ENCODE assay signal across 37 cellular contexts in the genomic region with DNA sequence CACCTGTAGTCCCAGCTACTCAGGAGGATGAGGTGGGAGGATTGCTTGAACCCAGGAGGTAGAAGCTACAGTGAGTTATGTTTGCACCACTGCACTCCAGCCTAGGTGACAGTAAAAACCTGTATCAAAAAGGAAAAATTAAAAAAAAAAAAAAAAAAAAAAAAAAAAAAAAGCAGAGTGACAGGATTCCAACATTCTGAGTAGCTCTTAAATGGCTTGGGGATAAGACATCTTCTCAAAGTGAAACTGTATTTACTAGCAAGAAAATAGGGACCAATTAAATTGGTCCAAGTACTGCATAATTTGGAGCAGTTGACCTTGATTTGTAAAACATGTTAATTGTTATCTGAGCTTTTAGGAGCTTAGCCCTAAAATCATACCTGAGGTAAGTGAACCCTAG.
"Had no signal": no experiment of that assay in that cellular context is flagged by ENCODE, and none has a peak within 500 bp of the region (broad histone marks: within the 10 kb centered on the region; RNA-seq: fewer than 3 reads in every experiment).

No MANE protein-coding gene starts in this region.

- H3K4me1 ChIP-seq: adrenal gland had no signal

- ATAC-seq: activated CD4-positive, alpha-beta T cell treated with anti-CD3 and anti-CD28 coated beads for 36 hours; activated CD4-positive, CD25-positive, alpha-beta regulatory T cell treated with anti-CD3 and anti-CD28 coated beads, Interleukin-2, amount 50 U/mL, for 24 hours; activated CD8-positive, alpha-beta memory T cell treated with anti-CD3 and anti-CD28 coated beads, Interleukin-2, amount 10 ng/mL, durations not matched to agents 7 days and 5 days; activated CD8-positive, alpha-beta T cell treated with anti-CD3 and anti-CD28 coated beads, Interleukin-2, amount 10 ng/mL, durations not matched to agents 7 days and 5 days; activated naive CD4-positive, alpha-beta T cell treated with anti-CD3 and anti-CD28 coated beads, Interleukin-2, amount 50 U/mL, for 72 hours; body of pancreas; WTC11 had no signal

- H3K27me3 Mint-ChIP-seq: activated CD4-positive, alpha-beta memory T cell treated with anti-CD3 and anti-CD28 coated beads, Interleukin-2, amount 10 ng/mL, durations not matched to agents 7 days and 5 days; activated CD4-positive, alpha-beta T cell treated with anti-CD3 and anti-CD28 coated beads for 36 hours; activated CD4-positive, alpha-beta T cell treated with anti-CD3 and anti-CD28 coated beads, Interleukin-2, amount 10 ng/mL, durations not matched to agents 7 days and 5 days; activated naive CD8-positive, alpha-beta T cell treated with anti-CD3 and anti-CD28 coated beads for 36 hours; activated T-cell treated with anti-CD3 and anti-CD28 coated beads, Interleukin-2, amount 50 U/mL, for 24 hours had no signal

- H3K9me3 ChIP-seq: adrenal gland had no signal

- H3K4me1 Mint-ChIP-seq: activated CD4-positive, alpha-beta memory T cell treated with anti-CD3 and anti-CD28 coated beads, Interleukin-2, amount 10 ng/mL, durations not matched to agents 7 days and 5 days; activated CD4-positive, alpha-beta T cell treated with anti-CD3 and anti-CD28 coated beads for 36 hours; activated CD4-positive, alpha-beta T cell treated with anti-CD3 and anti-CD28 coated beads, Interleukin-2, amount 10 ng/mL, durations not matched to agents 7 days and 5 days; activated CD8-positive, alpha-beta memory T cell treated with anti-CD3 and anti-CD28 coated beads, Interleukin-2, amount 10 ng/mL, durations not matched to agents 7 days and 5 days; activated naive CD8-positive, alpha-beta T cell treated with anti-CD3 and anti-CD28 coated beads for 36 hours had no signal

- H3K27me3 ChIP-seq: adrenal gland, body of pancreas, brain microvascular endothelial cell, breast epithelium had no signal

- H3K36me3 ChIP-seq: adrenal gland, brain microvascular endothelial cell, breast epithelium, WERI-Rb-1 had no signal

- H3K4me3 ChIP-seq: adrenal gland, body of pancreas, breast epithelium had no signal

- H3K27ac ChIP-seq: adrenal gland, body of pancreas, brain microvascular endothelial cell, breast epithelium, WERI-Rb-1 had no signal

- DNase-seq: activated CD4-positive, alpha-beta memory T cell treated with anti-CD3 and anti-CD28 coated beads, Interleukin-2, amount 10 ng/mL, durations not matched to agents 7 days and 5 days; activated CD4-positive, alpha-beta T cell treated with anti-CD3 and anti-CD28 coated beads for 1 hour; activated CD4-positive, alpha-beta T cell treated with anti-CD3 and anti-CD28 coated beads for 36 hours; activated CD4-positive, alpha-beta T cell treated with anti-CD3 and anti-CD28 coated beads for 48 hours; activated CD4-positive, alpha-beta T cell treated with anti-CD3 and anti-CD28 coated beads, Interleukin-2, amount 10 ng/mL, durations not matched to agents 7 days and 5 days; activated CD4-positive, alpha-beta T cell treated with anti-CD3 and anti-CD28 coated beads, Interleukin-2, amount 50 U/mL, for 48 hours; activated CD4-positive, CD25-positive, alpha-beta regulatory T cell; activated CD8-positive, alpha-beta memory T cell treated with anti-CD3 and anti-CD28 coated beads for 24 hours; activated CD8-positive, alpha-beta memory T cell treated with anti-CD3 and anti-CD28 coated beads, Interleukin-2, amount 10 ng/mL, durations not matched to agents 7 days and 5 days; activated CD8-positive, alpha-beta memory T cell treated with anti-CD3 and anti-CD28 coated beads, Interleukin-2, amount 50 U/mL, for 48 hours; activated CD8-positive, alpha-beta T cell treated with anti-CD3 and anti-CD28 coated beads, Interleukin-2, amount 10 ng/mL, durations not matched to agents 7 days and 5 days; activated effector memory CD4-positive, alpha-beta T cell treated with anti-CD3 and anti-CD28 coated beads, Interleukin-2, amount 50 U/mL, for 16 hours; activated gamma-delta T cell treated with Interleukin-2 at 50 U/mL for 16 hours; activated naive CD4-positive, alpha-beta T cell; activated naive CD4-positive, alpha-beta T cell treated with anti-CD3 and anti-CD28 coated beads for 36 hours; activated naive CD4-positive, alpha-beta T cell treated with anti-CD3 and anti-CD28 coated beads, Interleukin-2, amount 50 U/mL, for 16 hours; activated naive CD8-positive, alpha-beta T cell treated with anti-CD3 and anti-CD28 coated beads for 36 hours; activated T-cell treated with anti-CD3 and anti-CD28 coated beads, Interleukin-2, amount 50 U/mL, for 24 hours; activated T-cell treated with anti-CD3 and anti-CD28 coated beads, Interleukin-2, amount 50 U/mL, for 48 hours; adrenal gland; amniotic stem cell; aorta; body of pancreas; brain microvascular endothelial cell; central memory CD4-positive, alpha-beta T cell; T-helper 2 cell; T-helper 9 cell; WERI-Rb-1 had no signal

- FAIRE-seq: astrocyte, colon, TTC549 had no signal

- H3K27ac Mint-ChIP-seq: activated CD4-positive, alpha-beta memory T cell treated with anti-CD3 and anti-CD28 coated beads, Interleukin-2, amount 10 ng/mL, durations not matched to agents 7 days and 5 days; activated CD4-positive, alpha-beta T cell treated with anti-CD3 and anti-CD28 coated beads for 36 hours; activated CD4-positive, alpha-beta T cell treated with anti-CD3 and anti-CD28 coated beads, Interleukin-2, amount 10 ng/mL, durations not matched to agents 7 days and 5 days; activated CD8-positive, alpha-beta memory T cell treated with anti-CD3 and anti-CD28 coated beads, Interleukin-2, amount 10 ng/mL, durations not matched to agents 7 days and 5 days; activated CD8-positive, alpha-beta T cell treated with anti-CD3 and anti-CD28 coated beads, Interleukin-2, amount 10 ng/mL, durations not matched to agents 7 days and 5 days; activated naive CD4-positive, alpha-beta T cell treated with anti-CD3 and anti-CD28 coated beads for 36 hours; activated naive CD4-positive, alpha-beta T cell treated with anti-CD3 and anti-CD28 coated beads, Interleukin-2, amount 50 U/mL, for 72 hours; activated naive CD8-positive, alpha-beta T cell treated with anti-CD3 and anti-CD28 coated beads for 36 hours; activated T-cell treated with anti-CD3 and anti-CD28 coated beads, Interleukin-2, amount 50 U/mL, for 24 hours; T-helper 1 cell treated with Interleukin-12 subunit alpha and Interleukin-12 subunit beta and Interleukin-4 antibody, amounts not matched to agents 30 μg/mL and 1 μg/mL, for 36 hours; T-helper 2 cell treated with Interferon-gamma antibody and Interleukin-4, amounts not matched to agents 5 μg/mL and 100 μg/mL, for 36 hours; WTC11 had no signal

- H3K4me3 Mint-ChIP-seq: activated CD4-positive, alpha-beta memory T cell treated with anti-CD3 and anti-CD28 coated beads, Interleukin-2, amount 10 ng/mL, durations not matched to agents 7 days and 5 days; activated CD4-positive, alpha-beta T cell treated with anti-CD3 and anti-CD28 coated beads for 36 hours; activated CD4-positive, alpha-beta T cell treated with anti-CD3 and anti-CD28 coated beads, Interleukin-2, amount 10 ng/mL, durations not matched to agents 7 days and 5 days; activated CD8-positive, alpha-beta memory T cell treated with anti-CD3 and anti-CD28 coated beads, Interleukin-2, amount 10 ng/mL, durations not matched to agents 7 days and 5 days; activated CD8-positive, alpha-beta T cell treated with anti-CD3 and anti-CD28 coated beads, Interleukin-2, amount 10 ng/mL, durations not matched to agents 7 days and 5 days; activated naive CD4-positive, alpha-beta T cell treated with anti-CD3 and anti-CD28 coated beads for 36 hours; activated naive CD8-positive, alpha-beta T cell treated with anti-CD3 and anti-CD28 coated beads for 36 hours; activated T-cell treated with anti-CD3 and anti-CD28 coated beads, Interleukin-2, amount 50 U/mL, for 24 hours; T-helper 1 cell treated with Interleukin-12 subunit alpha and Interleukin-12 subunit beta and Interleukin-4 antibody, amounts not matched to agents 30 μg/mL and 1 μg/mL, for 36 hours; T-helper 2 cell treated with Interferon-gamma antibody and Interleukin-4, amounts not matched to agents 5 μg/mL and 100 μg/mL, for 36 hours; WTC11 had no signal
